In genomic region chr4:115323106-115323684, GRCh38 we compare ENCODE assay signal across 1 cellular context.
TF ChIP-seq lines count a peak whose summit lies in the region.

No MANE protein-coding gene starts in this region.

TF ChIP-seq in Ishikawa, 13 proteins besides CTCF, POLR2A, EP300 and RAD21 (continued from another document):
- no peak for TF ChIP-seq REST (IDR thresholded peaks at IDR 0.05; ENCODE audit: low read depth)
